ENCODE assay signal across 8 cellular contexts in genomic region chr13:73708393-73708985, GRCh38.
DNase-seq lines count a peak whose midpoint lies in the region; ATAC-seq and TF ChIP-seq lines count a peak whose summit lies in the region.

No MANE protein-coding gene starts in this region.

- H3K27me3 ChIP-seq in DND-41 (ENCODE audit: insufficient read depth, low read length, poor library complexity): no peaks in the 10 kb centered on the region
- H3K27me3 ChIP-seq in esophagus squamous epithelium: no peaks in the 10 kb centered on the region
- H3K27me3 ChIP-seq in neural cell (ENCODE audit: insufficient read depth, low read depth, low read length): no peaks in the 10 kb centered on the region

- TF ChIP-seq CTCF in DND-41 (IDR thresholded peaks at IDR 0.05; ENCODE audit: borderline replicate concordance, extremely low read depth, low read length, poor library complexity, severe bottlenecking) (peak; percentile 83), esophagus squamous epithelium (IDR thresholded peaks at IDR 0.05) (peak; percentile 30 to 93 (median 74)), neural cell (IDR thresholded peaks at IDR 0.05; ENCODE audit: poor library complexity, severe bottlenecking) (peak; percentile 90)

- TF ChIP-seq EP300 in neural cell (conservative IDR thresholded peaks at IDR 0.05; ENCODE audit: poor library complexity, severe bottlenecking): no peak

- H3K9ac ChIP-seq in DND-41 (ENCODE audit: low read depth, low read length) (no peak overlapping the region), neural cell (ENCODE audit: low read length) (no peak overlapping the region)

- H3K36me3 ChIP-seq in DND-41 (ENCODE audit: insufficient read depth, low read length) (peaks cover 81% of the 10 kb centered on the region), esophagus squamous epithelium (no peaks in the 10 kb centered on the region), neural cell (ENCODE audit: insufficient read depth, low read length) (peaks cover 8% of the 10 kb centered on the region)

- no peaks in the 10 kb centered on the region for H3K9me2 ChIP-seq in neural cell (ENCODE audit: insufficient read depth, low read length)

- H3K4me2 ChIP-seq in DND-41 (ENCODE audit: insufficient read depth, low read length): no peak overlapping the region
- H3K4me2 ChIP-seq in neural cell (ENCODE audit: low read length): no peak overlapping the region

- ATAC-seq in DND-41 (ENCODE audit: insufficient read depth, low read depth) (peak; percentile 95), GM19395 (IDR thresholded peaks at IDR 0.05; ENCODE audit: unreplicated experiment) (peak; percentile 87), HG03439 (IDR thresholded peaks at IDR 0.05; ENCODE audit: unreplicated experiment) (peak; percentile 85)

- H3K9me3 ChIP-seq in DND-41 (ENCODE audit: insufficient read depth, low read length, severe bottlenecking) (no peaks in the 10 kb centered on the region), esophagus squamous epithelium (no peaks in the 10 kb centered on the region), neural cell (ENCODE audit: low read length) (no peaks in the 10 kb centered on the region)

- DNase-seq in DND-41 (peak; percentile 62), NCI-H446 treated with DMSO at 0.1 percent for 48 hours (lab: John Stamatoyannopoulos, UW) (peak; percentile 3), esophagus squamous epithelium (lab: John Stamatoyannopoulos, UW) (no peak)
- peak; percentile 46 to 48 for DNase-seq in activated CD4-positive, alpha-beta T cell treated with anti-CD3 and anti-CD28 coated beads, Interleukin-2, amount 50 U/mL, for 4 hours
- no peak for DNase-seq in NK-92 treated with Interleukin-12 subunit alpha and Interleukin-12 subunit beta, amount 100 ng/mL, for 24 hours (lab: John Stamatoyannopoulos, UW)

- 5 to 13% methylated on average over 1 of the region's 1 CpG for whole genome bisulfite sequencing in esophagus squamous epithelium, 2 donors

- TF ChIP-seq POLR2A in esophagus squamous epithelium (IDR thresholded peaks at IDR 0.05): no peak

- H2AFZ ChIP-seq in DND-41 (ENCODE audit: low read depth, low read length) (no peak overlapping the region), neural cell (ENCODE audit: low read depth, low read length) (no peak overlapping the region)

- no peak overlapping the region for H3K27ac ChIP-seq in DND-41 (ENCODE audit: low read length)
- H3K27ac ChIP-seq in esophagus squamous epithelium: peak overlapping the region in 2 of 4 donors; percentile 48 to 52
- H3K27ac ChIP-seq in neural cell (ENCODE audit: low read length): no peak overlapping the region

- H3F3A ChIP-seq in neural cell (ENCODE audit: insufficient read depth, low read length, poor library complexity, severe bottlenecking): no peaks in the 10 kb centered on the region

- no peaks in the 10 kb centered on the region for H3K4me1 ChIP-seq in DND-41 (ENCODE audit: insufficient read depth, low read length)
- peaks cover 0 to 51% (median 0%) of the 10 kb centered on the region in 3 donors for H3K4me1 ChIP-seq in esophagus squamous epithelium

- no peak overlapping the region for H3K4me3 ChIP-seq in DND-41 (ENCODE audit: low read depth in 1 of 2, low read length in 2 of 2)
- H3K4me3 ChIP-seq in esophagus squamous epithelium: no peak overlapping the region
- no peak overlapping the region for H3K4me3 ChIP-seq in neural cell (ENCODE audit: low read length)

- intact Hi-C loops in esophagus squamous epithelium (cut with DNase I): no loop called here

- H3K79me2 ChIP-seq in DND-41 (ENCODE audit: insufficient read depth, low read length) (no peaks in the 10 kb centered on the region), neural cell (replicated peaks; ENCODE audit: insufficient read depth, low read length) (no peaks in the 10 kb centered on the region)

- no peaks in the 10 kb centered on the region for H4K20me1 ChIP-seq in DND-41 (ENCODE audit: insufficient read depth, low read length)
- H4K20me1 ChIP-seq in neural cell (ENCODE audit: insufficient read depth): no peaks in the 10 kb centered on the region

- peak; percentile 96 for TF ChIP-seq RAD21 in neural cell (conservative IDR thresholded peaks at IDR 0.05)

TF ChIP-seq in neural cell, 6 proteins besides CTCF, POLR2A, EP300 and RAD21:
- TF ChIP-seq SMC3 (conservative IDR thresholded peaks at IDR 0.05; ENCODE audit: poor library complexity) (peak; percentile 95), POLR2AphosphoS5 (IDR thresholded peaks at IDR 0.05) (no peak), TAF1 (IDR thresholded peaks at IDR 0.05; ENCODE audit: low read depth) (no peak), EZH2 (IDR thresholded peaks at IDR 0.05; ENCODE audit: borderline replicate concordance, insufficient read depth, low read length, poor library complexity, severe bottlenecking) (no peak), REST (IDR thresholded peaks at IDR 0.05; ENCODE audit: borderline replicate concordance) (no peak), MXI1 (conservative IDR thresholded peaks at IDR 0.05; ENCODE audit: poor library complexity, severe bottlenecking) (no peak)

Comparison
In these comparisons a context has a peak if more than half of its experiments do, and no peak if none do; other contexts are left out.
1. DNase-seq: peak in DND-41 (single experiment), NCI-H446 treated with DMSO at 0.1 percent for 48 hours (single experiment) and activated CD4-positive, alpha-beta T cell treated with anti-CD3 and anti-CD28 coated beads, Interleukin-2, amount 50 U/mL, for 4 hours (2 of 2); none in esophagus squamous epithelium (single experiment) and NK-92 treated with Interleukin-12 subunit alpha and Interleukin-12 subunit beta, amount 100 ng/mL, for 24 hours (single experiment).
2. Peak in every context shown above with its lines, with median percentiles within 50 percentile points of each other: ATAC-seq and CTCF ChIP-seq.